ENCODE assay signal across 18 cellular contexts in genomic region chr18:47558110-47558750, GRCh38.
A peak's percentile ranks its signal among the peaks of the same experiment; 100 is the strongest.
DNase-seq lines count a peak whose midpoint lies in the region; ATAC-seq and TF ChIP-seq lines count a peak whose summit lies in the region.
"Had no signal": no experiment of that assay in that cellular context is flagged by ENCODE, and none has a peak within 500 bp of the region (broad histone marks: within the 10 kb centered on the region; RNA-seq: fewer than 3 reads in every experiment).

No MANE protein-coding gene starts in this region.

- no peak overlapping the region for H3K4me3 ChIP-seq in OCI-LY7 (ENCODE audit: low read depth, low read length, poor library complexity, severe bottlenecking)
- H3K4me3 ChIP-seq: gastroesophageal sphincter, pancreas, thyroid gland had no signal

- H3K4me2 ChIP-seq in OCI-LY7 (ENCODE audit: low read length) = no peak overlapping the region

- ATAC-seq in GM18508 (IDR thresholded peaks at IDR 0.05; ENCODE audit: insufficient read depth, unreplicated experiment) (peak; percentile 87), GM19397 (IDR thresholded peaks at IDR 0.05; ENCODE audit: unreplicated experiment) (peak; percentile 55), HG03139 (IDR thresholded peaks at IDR 0.05; ENCODE audit: unreplicated experiment) (peak; percentile 85), HG03095 (IDR thresholded peaks at IDR 0.05; ENCODE audit: unreplicated experiment) (no peak)
- ATAC-seq: gastroesophageal sphincter, pancreas, Right ventricle myocardium inferior had no signal

- no TSS peak for BruUV-seq in OCI-LY7 (replicated peaks; lab: Mats Ljungman, UMichigan)

- H2AFZ ChIP-seq in OCI-LY7 (ENCODE audit: low read length) = no peak overlapping the region

- no peaks in the 10 kb centered on the region for H3K9me3 ChIP-seq in OCI-LY7 (ENCODE audit: low read length)
- H3K9me3 ChIP-seq: gastroesophageal sphincter, pancreas, thyroid gland had no signal

- H3K79me2 ChIP-seq in OCI-LY7 (ENCODE audit: insufficient read depth, low read depth, low read length) = no peaks in the 10 kb centered on the region

- no peaks in the 10 kb centered on the region for H3K4me1 ChIP-seq in OCI-LY7 (ENCODE audit: insufficient read depth, low read length, poor library complexity, severe bottlenecking)
- H3K4me1 ChIP-seq: gastroesophageal sphincter, pancreas had no signal

- no peak for TF ChIP-seq CTCF in OCI-LY7 (conservative IDR thresholded peaks at IDR 0.05; ENCODE audit: low read length)

- DNase-seq in OCI-LY7 (ENCODE audit: low spot score) (peak; percentile 1), AML-193 (lab: John Stamatoyannopoulos, UW) (no peak), NOMO-1 treated with DMSO at 0.1 percent for 48 hours (lab: John Stamatoyannopoulos, UW; ENCODE audit: unreplicated experiment) (no peak), MV-4-11 (lab: John Stamatoyannopoulos, UW) (no peak)
- DNase-seq: activated CD8-positive, alpha-beta memory T cell treated with anti-CD3 and anti-CD28 coated beads for 24 hours; activated naive CD4-positive, alpha-beta T cell treated with anti-CD3 and anti-CD28 coated beads, Interleukin-2, amount 10 ng/mL, durations not matched to agents 7 days and 5 days; midbrain; NCI-H510A treated with DMSO at 0.1 percent for 48 hours; pancreas; stimulated activated CD4-positive, alpha-beta T cell treated with anti-CD3 and anti-CD28 coated beads, Interleukin-12 subunit alpha, Interleukin-12 subunit beta, amount 100 ng/mL, for 4 hours; T1000; thyroid gland had no signal

- no peaks in the 10 kb centered on the region for H4K20me1 ChIP-seq in OCI-LY7 (ENCODE audit: insufficient read depth, low read length)

- POLR2A ChIA-PET in OCI-LY7 (lab: Charles Lee) = no interaction called here

- CTCF ChIA-PET in OCI-LY7 (lab: Charles Lee; ENCODE audit: unreplicated experiment) = no interaction called here

- intact Hi-C loops in OCI-LY7 (cut with micrococcal nuclease; ENCODE audit: unreplicated experiment) = no loop called here

- H3K9me2 ChIP-seq in OCI-LY7 (ENCODE audit: insufficient read depth, low read length) = no peaks in the 10 kb centered on the region

- H3K36me3 ChIP-seq in OCI-LY7 (ENCODE audit: insufficient read depth, low read length) = no peaks in the 10 kb centered on the region
- H3K36me3 ChIP-seq: gastroesophageal sphincter, pancreas, thyroid gland had no signal

- H3K27ac ChIP-seq in OCI-LY7 (ENCODE audit: low read depth, low read length, poor library complexity, severe bottlenecking) = no peak overlapping the region
- H3K27ac ChIP-seq: gastroesophageal sphincter, pancreas, thyroid gland had no signal
